ENCODE assay signal across 1 cellular context in genomic region chr20:33686008-33686983, GRCh38.
TF ChIP-seq lines count a peak whose summit lies in the region.

Gene E2F1, minus strand, starts transcription at chr20:33686385. Its CDS starts 121 bp downstream, at chr20:33686264.

TF ChIP-seq in HepG2, 621 proteins besides CTCF, POLR2A, EP300 and RAD21 (continued from another document and continues in another):
- TF ChIP-seq ZNF558 (CRISPR knock-in tag; IDR thresholded peaks at IDR 0.05; ENCODE audit: borderline replicate concordance), result peak; percentile 98; the same call in 1 of the 2 replicates
- TF ChIP-seq NR0B2 (CRISPR knock-in tag; IDR thresholded peaks at IDR 0.05), result peak; percentile 97
- peak; percentile 74 for TF ChIP-seq ERF (CRISPR knock-in tag; IDR thresholded peaks at IDR 0.05)
- peak; percentile 53 for TF ChIP-seq TAF1 (CRISPR knock-in tag; IDR thresholded peaks at IDR 0.05)
- TF ChIP-seq ZNF136 (CRISPR knock-in tag; IDR thresholded peaks at IDR 0.05; ENCODE audit: low read depth), result no peak
- peak; percentile 90 for TF ChIP-seq SALL1 (CRISPR knock-in tag; IDR thresholded peaks at IDR 0.05)
- peak; percentile 80; the same call in 1 of the 2 replicates for TF ChIP-seq ZSCAN5A (CRISPR knock-in tag; IDR thresholded peaks at IDR 0.05; ENCODE audit: borderline replicate concordance)
- peak; percentile 44 for TF ChIP-seq ZNF781 (CRISPR knock-in tag; IDR thresholded peaks at IDR 0.05; ENCODE audit: borderline replicate concordance, not compliant biosample characterization)
- no peak for TF ChIP-seq HES4 (CRISPR knock-in tag; IDR thresholded peaks at IDR 0.05; ENCODE audit: borderline replicate concordance)
- TF ChIP-seq AHDC1 (CRISPR knock-in tag; IDR thresholded peaks at IDR 0.05; ENCODE audit: borderline replicate concordance), result no peak
- peak; percentile 82; the same call in 1 of the 2 replicates for TF ChIP-seq MBNL3 (CRISPR knock-in tag; conservative IDR thresholded peaks at IDR 0.05)
- no peak for TF ChIP-seq HNF4G (IDR thresholded peaks at IDR 0.05; ENCODE audit: borderline replicate concordance, low read depth, low read length)
- TF ChIP-seq HNF4G (CRISPR knock-in tag; IDR thresholded peaks at IDR 0.05; ENCODE audit: borderline replicate concordance, low read depth), result peak; percentile 59
- TF ChIP-seq MAFK (conservative IDR thresholded peaks at IDR 0.05 in 1 of 2, IDR thresholded peaks at IDR 0.05 in 1 of 2; ENCODE audit: low read length in 2 of 2), result no peak
- 0 out of 2 replicates have a peak, but pooled peaks have one; percentile 80 for TF ChIP-seq THAP9 (CRISPR knock-in tag; IDR thresholded peaks at IDR 0.05; ENCODE audit: borderline replicate concordance)
- TF ChIP-seq PRPF4 (IDR thresholded peaks at IDR 0.05; ENCODE audit: low read depth, low read length, poor library complexity, severe bottlenecking), result no peak
- TF ChIP-seq IKZF5 (CRISPR knock-in tag; IDR thresholded peaks at IDR 0.05), result peak; percentile 39; the same call in 1 of the 2 replicates
- peak; percentile 55; the same call in 1 of the 2 replicates for TF ChIP-seq IRF2 (CRISPR knock-in tag; IDR thresholded peaks at IDR 0.05)
- no peak for TF ChIP-seq NCOA1 (CRISPR knock-in tag; IDR thresholded peaks at IDR 0.05)
- peak; percentile 91 for TF ChIP-seq NKX3-1 (CRISPR knock-in tag; IDR thresholded peaks at IDR 0.05)
- TF ChIP-seq FUBP1 (CRISPR knock-in tag; IDR thresholded peaks at IDR 0.05; ENCODE audit: borderline replicate concordance), result no peak
- TF ChIP-seq HOMEZ (CRISPR knock-in tag; IDR thresholded peaks at IDR 0.05; ENCODE audit: low read depth), result no peak
- no peak for TF ChIP-seq MATR3 (CRISPR knock-in tag; IDR thresholded peaks at IDR 0.05)
- TF ChIP-seq HNRNPH1 (optimal IDR thresholded peaks at IDR 0.05; ENCODE audit: low read depth, low read length), result no peak
- TF ChIP-seq ZNF770 (CRISPR knock-in tag; IDR thresholded peaks at IDR 0.05), result 0 out of 2 replicates have a peak, but pooled peaks have one; percentile 7
- TF ChIP-seq CBX2 (IDR thresholded peaks at IDR 0.05; ENCODE audit: low read depth, low read length), result no peak
- no peak for TF ChIP-seq CBX2 (CRISPR knock-in tag; IDR thresholded peaks at IDR 0.05; ENCODE audit: low read depth)
- peak; percentile 91; the same call in 1 of the 2 replicates for TF ChIP-seq ZNF430 (CRISPR knock-in tag; IDR thresholded peaks at IDR 0.05)
- TF ChIP-seq PRDM4 (CRISPR knock-in tag; IDR thresholded peaks at IDR 0.05; ENCODE audit: borderline replicate concordance), result 0 out of 2 replicates have a peak, but pooled peaks have one; percentile 76
- peak; percentile 72; the same call in 1 of the 2 replicates for TF ChIP-seq ZNF605 (CRISPR knock-in tag; IDR thresholded peaks at IDR 0.05)
- 0 out of 2 replicates have a peak, but pooled peaks have one; percentile 18 for TF ChIP-seq NR2F2 (IDR thresholded peaks at IDR 0.05; ENCODE audit: borderline replicate concordance, low read depth)
- no peak for TF ChIP-seq POLR2AphosphoS2 (IDR thresholded peaks at IDR 0.05; ENCODE audit: low read depth, low read length)
- TF ChIP-seq ZBTB3 (CRISPR knock-in tag; IDR thresholded peaks at IDR 0.05; ENCODE audit: borderline replicate concordance, low read depth), result no peak
- no peak; the same call in 1 of the 2 replicates for TF ChIP-seq ZNF615 (CRISPR knock-in tag; IDR thresholded peaks at IDR 0.05; ENCODE audit: borderline replicate concordance)
- TF ChIP-seq ZNF468 (CRISPR knock-in tag; IDR thresholded peaks at IDR 0.05), result peak; percentile 65; the same call in 1 of the 2 replicates
